Comparison of ENCODE assay signal across 8 cellular contexts in the genomic region with DNA sequence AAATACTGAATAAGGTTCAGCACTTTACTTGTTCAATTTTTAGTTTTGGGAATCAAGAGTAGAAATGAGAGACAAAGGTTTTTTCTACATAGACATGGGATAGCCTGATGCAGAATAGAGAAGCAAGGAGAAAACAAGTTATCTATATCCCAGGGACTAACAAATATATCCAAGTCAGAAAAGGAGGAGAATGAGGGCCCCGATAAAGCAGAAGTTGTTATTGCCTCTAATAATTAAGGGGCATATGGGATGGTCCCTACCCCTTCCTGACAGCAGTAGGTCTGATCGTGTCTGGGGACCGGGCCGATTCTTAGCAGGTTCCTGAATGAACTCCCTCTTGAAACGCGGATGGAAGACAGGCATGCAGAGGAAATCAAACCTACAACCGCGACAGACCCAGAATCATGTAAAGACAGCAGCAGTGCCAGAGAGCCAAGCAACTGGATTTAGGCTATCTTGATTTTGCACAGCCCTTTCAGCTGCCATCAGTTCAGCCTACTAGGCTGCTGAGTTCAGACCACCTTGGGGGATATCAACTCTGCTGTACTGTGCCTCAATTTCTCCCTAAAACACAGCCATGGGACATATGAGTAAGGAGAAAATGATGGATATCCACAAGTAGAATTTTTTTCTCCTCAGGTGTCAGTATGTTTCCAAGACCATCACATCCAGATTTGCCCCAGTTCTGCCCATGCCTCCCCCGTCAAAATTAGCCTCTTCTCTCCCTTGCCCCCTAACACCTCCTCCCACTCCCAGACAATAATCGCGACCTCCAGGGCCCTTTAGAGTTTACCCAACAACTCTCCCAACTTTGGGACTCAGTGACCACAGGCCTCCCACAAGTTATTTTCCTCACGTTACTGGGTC. TPM values are rescaled to one million over a fixed set of nuclear protein-coding genes. Genes with fewer than 3 reads are reported as not detected.
DNase-seq lines count a peak whose midpoint lies in the region; ATAC-seq and TF ChIP-seq lines count a peak whose summit lies in the region.

No MANE protein-coding gene starts in this region.

- DNase-seq in CD4-positive, alpha-beta T cell = no peak
- DNase-seq in LNCaP clone FGC (ENCODE audit: low read depth) (no peak), kidney tubule cell (ENCODE audit: low spot score) (no peak), midbrain (lab: John Stamatoyannopoulos, UW) (no peak), T1000 (lab: John Stamatoyannopoulos, UW) (no peak)
- DNase-seq in naive thymus-derived CD4-positive, alpha-beta T cell = peak in 1 of 9 donors; percentile 7
- no peak for DNase-seq in activated CD8-positive, alpha-beta memory T cell treated with anti-CD3 and anti-CD28 coated beads, Interleukin-2, amount 50 U/mL, for 48 hours

- peaks cover 12 to 21% of the 10 kb centered on the region in 2 donors for H3K4me1 ChIP-seq in duodenal mucosa (ENCODE audit: control insufficient read depth in 1 of 2, insufficient read depth in 2 of 2, low read length in 2 of 2)
- H3K4me1 ChIP-seq in naive thymus-derived CD4-positive, alpha-beta T cell (ENCODE audit: control insufficient read depth in 2 of 2, insufficient read depth in 2 of 2, low read length in 2 of 2) = peaks cover 9 to 17% of the 10 kb centered on the region in 2 donors

- peak overlapping the region; percentile 79 for H3K27ac ChIP-seq in CD4-positive, alpha-beta T cell (ENCODE audit: low read depth, low read length)
- H3K27ac ChIP-seq in duodenal mucosa (ENCODE audit: low read depth, low read length) = peak overlapping the region; percentile 82
- H3K27ac ChIP-seq in naive thymus-derived CD4-positive, alpha-beta T cell (ENCODE audit: low read depth, low read length) = peak overlapping the region; percentile 91

- H3K4me3 ChIP-seq in LNCaP clone FGC (ENCODE audit: low read depth, low read length) (peak overlapping the region; percentile 93), duodenal mucosa (ENCODE audit: low read depth in 1 of 2, low read length in 2 of 2) (peak overlapping the region; percentile 85 to 96)
- peak overlapping the region; percentile 91 for H3K4me3 ChIP-seq in naive thymus-derived CD4-positive, alpha-beta T cell (ENCODE audit: low read length)

- ATAC-seq in CD4-positive, alpha-beta T cell (ENCODE audit: poor library complexity) = no peak
- no peak for ATAC-seq in naive thymus-derived CD4-positive, alpha-beta T cell

- H3K9me3 ChIP-seq in CD4-positive, alpha-beta T cell (ENCODE audit: control insufficient read depth, low read length) = no peaks in the 10 kb centered on the region
- H3K9me3 ChIP-seq in duodenal mucosa (ENCODE audit: control insufficient read depth in 1 of 2, low read length in 2 of 2) = no peaks in the 10 kb centered on the region
- H3K9me3 ChIP-seq in naive thymus-derived CD4-positive, alpha-beta T cell (ENCODE audit: control insufficient read depth in 2 of 3, low read length in 3 of 3) = no peaks in the 10 kb centered on the region

- POLR2A ChIA-PET in CD4-positive, alpha-beta T cell (lab: Charles Lee) = interaction anchor here (0.5 to 3.6 kb wide), 25 partner anchors 10 to 390 kb away, joined by 3 to 68 read pairs (median 5); a partner anchor contains a TSS
- POLR2A ChIA-PET in naive thymus-derived CD4-positive, alpha-beta T cell (lab: Charles Lee) = interaction anchor here (0.8 to 4.8 kb wide), 17 partner anchors 10 to 374 kb away, joined by 3 to 74 read pairs (median 4); a partner anchor contains a TSS

- CTCF ChIA-PET in CD4-positive, alpha-beta T cell (lab: Charles Lee) = interaction anchor here (1.1 to 3.0 kb wide), 12 partner anchors 9 to 167 kb away, joined by 3 to 17 read pairs (median 5); a partner anchor contains a TSS
- CTCF ChIA-PET in naive thymus-derived CD4-positive, alpha-beta T cell (lab: Charles Lee) = interaction anchor here (0.6 to 1.8 kb wide), 10 partner anchors 8 to 358 kb away, joined by 3 to 9 read pairs (median 5); a partner anchor contains a TSS

- peaks cover 6 to 17% of the 10 kb centered on the region in 2 donors for H3K36me3 ChIP-seq in duodenal mucosa (ENCODE audit: control insufficient read depth in 1 of 2, insufficient read depth in 2 of 2, low read length in 2 of 2)
- H3K36me3 ChIP-seq in naive thymus-derived CD4-positive, alpha-beta T cell (ENCODE audit: control insufficient read depth in 2 of 3, insufficient read depth in 3 of 3, low read length in 3 of 3) = peaks cover 0 to 26% (median 12%) of the 10 kb centered on the region in 3 experiments

- H3K27me3 Mint-ChIP-seq in CD4-positive, alpha-beta T cell = no peaks in the 10 kb centered on the region
- no peaks in the 10 kb centered on the region for H3K27me3 Mint-ChIP-seq in naive thymus-derived CD4-positive, alpha-beta T cell

- TF ChIP-seq CTCF in CD4-positive, alpha-beta T cell (IDR thresholded peaks at IDR 0.05) = no peak
- TF ChIP-seq CTCF in LNCaP clone FGC (IDR thresholded peaks at IDR 0.05; ENCODE audit: control insufficient read depth, extremely low read depth, insufficient read depth) = no peak

- H3K9me3 Mint-ChIP-seq in CD4-positive, alpha-beta T cell = no peaks in the 10 kb centered on the region
- no peaks in the 10 kb centered on the region for H3K9me3 Mint-ChIP-seq in naive thymus-derived CD4-positive, alpha-beta T cell

- no peak overlapping the region for H3K4me3 Mint-ChIP-seq in CD4-positive, alpha-beta T cell
- no peak overlapping the region for H3K4me3 Mint-ChIP-seq in naive thymus-derived CD4-positive, alpha-beta T cell

- peak overlapping the region; percentile 91 to 97 for H3K9ac ChIP-seq in duodenal mucosa (ENCODE audit: low read depth in 1 of 2, low read length in 2 of 2)

- no peaks in the 10 kb centered on the region for H3K27me3 ChIP-seq in CD4-positive, alpha-beta T cell (ENCODE audit: control insufficient read depth, insufficient read depth, low read length)
- no peaks in the 10 kb centered on the region for H3K27me3 ChIP-seq in duodenal mucosa (ENCODE audit: control insufficient read depth in 1 of 2, insufficient read depth in 2 of 2, low read length in 2 of 2)
- no peaks in the 10 kb centered on the region for H3K27me3 ChIP-seq in naive thymus-derived CD4-positive, alpha-beta T cell (ENCODE audit: control insufficient read depth in 2 of 2, insufficient read depth in 2 of 2, low read length in 2 of 2)

- intact Hi-C loops in CD4-positive, alpha-beta T cell (cut with DNase I, micrococcal nuclease) = loop anchor here (1.0 to 10.0 kb wide), 5 partner anchors 9 to 396 kb away; a partner anchor contains a TSS
- intact Hi-C loops in naive thymus-derived CD4-positive, alpha-beta T cell (cut with micrococcal nuclease) = loop anchor here (1.0 to 10.0 kb wide), 17 partner anchors 9 to 1474 kb away; a partner anchor contains a TSS

- peaks cover 26% of the 10 kb centered on the region for H3K36me3 Mint-ChIP-seq in CD4-positive, alpha-beta T cell (ENCODE audit: low read depth)
- peaks cover 0 to 26% (median 6%) of the 10 kb centered on the region in 5 donors for H3K36me3 Mint-ChIP-seq in naive thymus-derived CD4-positive, alpha-beta T cell

- H3K27ac Mint-ChIP-seq in CD4-positive, alpha-beta T cell = no peak overlapping the region
- no peak overlapping the region for H3K27ac Mint-ChIP-seq in naive thymus-derived CD4-positive, alpha-beta T cell

- peaks cover 7% of the 10 kb centered on the region for H3K4me1 Mint-ChIP-seq in CD4-positive, alpha-beta T cell (ENCODE audit: low read depth)
- H3K4me1 Mint-ChIP-seq in naive thymus-derived CD4-positive, alpha-beta T cell = peaks cover 5 to 36% (median 20%) of the 10 kb centered on the region in 7 donors

RNA-seq across cellular contexts. Expression of a gene that starts 0.7 kb away (rescaled TPM):
- total RNA-seq in CD4-positive, alpha-beta T cell = 10 to 100 TPM; 15.6 to 19.3 TPM
- total RNA-seq in naive thymus-derived CD4-positive, alpha-beta T cell = 10 to 100 TPM; 24.9 to 82.8 (median 34.2) TPM
- polyA plus RNA-seq in naive thymus-derived CD4-positive, alpha-beta T cell = 10 to 100 TPM; 61.8 to 64.5 TPM

RNA-seq across cellular contexts. Expression of a gene that starts 9.5 kb away (rescaled TPM):
- total RNA-seq in CD4-positive, alpha-beta T cell = 100 to 1,000 TPM in 1 of 2 experiments, 10 to 100 TPM in 1; 87.9 to 111 TPM
- 100 to 1,000 TPM in 2 of 5 experiments, 10 to 100 TPM in 3; 91.9 to 140 (median 99.1) TPM for total RNA-seq in naive thymus-derived CD4-positive, alpha-beta T cell
- polyA plus RNA-seq in naive thymus-derived CD4-positive, alpha-beta T cell = 10 to 100 TPM; 51.2 to 75.0 TPM

RNA-seq across cellular contexts. Expression of a gene that starts 28.4 kb away (rescaled TPM):
- 10 to 100 TPM; 17.5 to 19.6 TPM for total RNA-seq in CD4-positive, alpha-beta T cell
- 10 to 100 TPM; 27.1 to 50.7 (median 38.8) TPM for total RNA-seq in naive thymus-derived CD4-positive, alpha-beta T cell
- 10 to 100 TPM; 41.3 to 45.0 TPM for polyA plus RNA-seq in naive thymus-derived CD4-positive, alpha-beta T cell

RNA-seq across cellular contexts. Expression of a gene that starts 45.4 kb away (rescaled TPM):
- total RNA-seq in CD4-positive, alpha-beta T cell = 1 to 10 TPM; 9.2 to 9.4 TPM
- 1 to 10 TPM in 4 of 5 experiments, under 1 TPM in 1; 0.97 to 8.6 (median 5.4) TPM for total RNA-seq in naive thymus-derived CD4-positive, alpha-beta T cell
- 1 to 10 TPM in 1 of 2 donors, under 1 TPM in 1; 0.58 to 1.4 TPM for polyA plus RNA-seq in naive thymus-derived CD4-positive, alpha-beta T cell

RNA-seq across cellular contexts. Expression of a gene that starts 53.9 kb away (rescaled TPM):
- total RNA-seq in CD4-positive, alpha-beta T cell = 1 to 10 TPM in 1 of 2 experiments, under 1 TPM in 1; 0.67 to 1.1 TPM
- total RNA-seq in naive thymus-derived CD4-positive, alpha-beta T cell = 1 to 10 TPM in 3 of 5 experiments, under 1 TPM in 2; 0.49 to 3.2 (median 1.4) TPM
- polyA plus RNA-seq in naive thymus-derived CD4-positive, alpha-beta T cell = 1 to 10 TPM; 1.6 to 2.3 TPM
